ENCODE assay signal across 30 cellular contexts in genomic region chr12:103688659-103689058, GRCh38.
"Had no signal": no experiment of that assay in that cellular context is flagged by ENCODE, and none has a peak within 500 bp of the region (broad histone marks: within the 10 kb centered on the region; RNA-seq: fewer than 3 reads in every experiment).

No MANE protein-coding gene starts in this region.

- H3K4me1 ChIP-seq: body of pancreas, colonic mucosa, esophagus squamous epithelium, pancreas, psoas muscle, right atrium auricular region, spleen, upper lobe of left lung had no signal

- H3K27me3 ChIP-seq: body of pancreas, colonic mucosa, esophagus squamous epithelium, pancreas, right atrium auricular region, upper lobe of left lung had no signal

- H3K9me3 ChIP-seq: body of pancreas, colonic mucosa, esophagus squamous epithelium, pancreas, psoas muscle, right atrium auricular region, SK-N-SH, spleen, upper lobe of left lung had no signal

- ATAC-seq: activated CD4-positive, CD25-positive, alpha-beta regulatory T cell treated with anti-CD3 and anti-CD28 coated beads, Interleukin-2, amount 50 U/mL, for 24 hours; body of pancreas; left ventricle myocardium superior; naive thymus-derived CD4-positive, alpha-beta T cell; pancreas; psoas muscle; stimulated activated memory B cell treated with anti-CD40 and anti-IgM and Interleukin-4, amounts not matched to agents 10 μg/mL and 1 μg/mL and 100 μg/mL, for 72 hours; stimulated activated naive CD8-positive, alpha-beta T cell treated with anti-CD3 and anti-CD28 coated beads, Interleukin-15, amount 100 ng/mL, for 72 hours had no signal

- H3K9ac ChIP-seq: SK-N-SH had no signal

- H3K27ac ChIP-seq: body of pancreas, colonic mucosa, epithelial cell of prostate, esophagus squamous epithelium, pancreas, psoas muscle, right atrium auricular region, spleen, upper lobe of left lung, WERI-Rb-1 had no signal

- FAIRE-seq: endometrium, islet of Langerhans, pancreas had no signal

- H3K36me3 ChIP-seq: colonic mucosa, esophagus squamous epithelium, pancreas, right atrium auricular region, upper lobe of left lung, WERI-Rb-1 had no signal

- DNase-seq: activated CD8-positive, alpha-beta memory T cell treated with anti-CD3 and anti-CD28 coated beads for 24 hours; activated naive CD4-positive, alpha-beta T cell treated with Interleukin-2 at 50 U/mL for 16 hours; activated T-cell treated with anti-CD3 and anti-CD28 coated beads, Interleukin-2, amount 50 U/mL, for 1 hour; aorta; body of pancreas; colonic mucosa; effector CD8-positive, alpha-beta T cell; esophagus squamous epithelium; foreskin melanocyte; left ventricle myocardium superior; midbrain; naive thymus-derived CD4-positive, alpha-beta T cell; nucleus accumbens; pancreas; psoas muscle; SK-N-SH; spleen; stimulated activated CD4-positive, alpha-beta T cell treated with anti-CD3 and anti-CD28 coated beads, Interleukin-4, amount 100 ng/mL, for 1 hour; stimulated activated naive CD8-positive, alpha-beta T cell treated with anti-CD3 and anti-CD28 coated beads, Interleukin-15, amount 100 ng/mL, for 72 hours; substantia nigra; SW 1271; T1000; upper lobe of left lung; WERI-Rb-1 had no signal

- H3K4me3 ChIP-seq: body of pancreas, colonic mucosa, esophagus squamous epithelium, pancreas, psoas muscle, right atrium auricular region, spleen, upper lobe of left lung had no signal

- H3K4me2 ChIP-seq: SK-N-SH had no signal
